19 cellular contexts compared by ENCODE assay signal in genomic region chr12:131202592-131203378, GRCh38.
DNase-seq lines count a peak whose midpoint lies in the region; ATAC-seq and TF ChIP-seq lines count a peak whose summit lies in the region.
"Had no signal": no experiment of that assay in that cellular context is flagged by ENCODE, and none has a peak within 500 bp of the region (broad histone marks: within the 10 kb centered on the region; RNA-seq: fewer than 3 reads in every experiment).

No MANE protein-coding gene starts in this region.

- no peaks in the 10 kb centered on the region for H3K9me3 ChIP-seq in heart left ventricle
- H3K9me3 ChIP-seq in upper lobe of right lung = no peaks in the 10 kb centered on the region

- H3K4me3 ChIP-seq in heart left ventricle (no peak overlapping the region), coronary artery (no peak overlapping the region), upper lobe of right lung (no peak overlapping the region)

- H3K27ac ChIP-seq in heart left ventricle (no peak overlapping the region), coronary artery (no peak overlapping the region), upper lobe of right lung (no peak overlapping the region)
- H3K27ac ChIP-seq: C4-2B, HL-60 had no signal

- DNase-seq in cardiac septum (ENCODE audit: low spot score) (peak; percentile 64), heart left ventricle (no peak), coronary artery (ENCODE audit: low spot score) (peak; percentile 64), mesenteric fat pad (ENCODE audit: low spot score) (peak; percentile 81), upper lobe of right lung (peak; percentile 60), NCI-H2081 (lab: John Stamatoyannopoulos, UW) (no peak), HuH-7.5 (ENCODE audit: low spot score) (no peak)
- DNase-seq: COR-L47; DMS153; MV-4-11; NCI-H1417; NCI-H1930; NCI-H446 treated with DMSO at 0.1 percent for 48 hours; NK-92 treated with Interleukin-12 subunit alpha and Interleukin-12 subunit beta, amount 100 ng/mL, for 24 hours; PC-3 had no signal

- intact Hi-C loops in cardiac septum (cut with DNase I) = no loop called here
- intact Hi-C loops in heart left ventricle (cut with DNase I) = no loop called here
- intact Hi-C loops in upper lobe of right lung (cut with DNase I) = no loop called here

- no peaks in the 10 kb centered on the region for H3K36me3 ChIP-seq in heart left ventricle
- no peaks in the 10 kb centered on the region for H3K36me3 ChIP-seq in upper lobe of right lung

- WGBS in heart left ventricle, 4 donors = 86 to 91% (median 88%) methylated on average over 34 to 40 of the region's 40 CpGs

- TF ChIP-seq CTCF in heart left ventricle (IDR thresholded peaks at IDR 0.05) (no peak), coronary artery (IDR thresholded peaks at IDR 0.05) (no peak), upper lobe of right lung (IDR thresholded peaks at IDR 0.05) (no peak)

- H3K4me1 ChIP-seq in heart left ventricle (no peaks in the 10 kb centered on the region), upper lobe of right lung (no peaks in the 10 kb centered on the region)

- H3K27me3 ChIP-seq in heart left ventricle (peaks cover 0 to 8% (median 0%) of the 10 kb centered on the region in 9 donors), upper lobe of right lung (no peaks in the 10 kb centered on the region)

- TF ChIP-seq POLR2A in heart left ventricle (IDR thresholded peaks at IDR 0.05) = no peak

- ATAC-seq in heart left ventricle = no peak
- no peak for ATAC-seq in upper lobe of right lung
- ATAC-seq in HG03280 (IDR thresholded peaks at IDR 0.05; ENCODE audit: unreplicated experiment) = no peak
- ATAC-seq: HCT116, PC-3 had no signal

Comparison
In these comparisons a context has a peak if more than half of its experiments do, and no peak if none do; other contexts are left out.
1. DNase-seq: peak in cardiac septum (single experiment), coronary artery (single experiment), mesenteric fat pad (single experiment) and upper lobe of right lung (single experiment); none in heart left ventricle (0 of 5), NCI-H2081 (0 of 2) and HuH-7.5 (single experiment).